Comparison of ENCODE assay signal across 21 cellular contexts in the genomic region with DNA sequence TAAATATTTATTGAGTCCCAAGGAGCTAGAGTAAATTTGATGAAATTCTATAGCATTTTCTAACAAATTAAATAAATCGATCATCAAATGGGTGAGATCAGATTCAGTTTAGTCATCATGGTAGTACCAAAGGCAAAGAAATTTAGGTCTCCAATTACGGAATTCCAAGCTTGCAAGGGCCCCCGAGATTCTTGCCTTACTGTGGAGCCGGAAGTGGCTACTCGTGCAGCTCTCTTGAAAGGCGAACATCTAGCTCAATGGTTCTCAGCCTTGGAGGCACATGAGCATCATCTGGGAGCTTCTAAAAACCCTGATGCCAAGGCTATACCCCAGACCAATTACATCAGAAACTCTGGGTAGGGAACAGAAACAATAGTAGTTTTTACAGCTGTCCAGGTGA.
"Had no signal": no experiment of that assay in that cellular context is flagged by ENCODE, and none has a peak within 500 bp of the region (broad histone marks: within the 10 kb centered on the region; RNA-seq: fewer than 3 reads in every experiment).

No MANE protein-coding gene starts in this region.

- H3K27ac ChIP-seq: heart left ventricle, neutrophil, psoas muscle, right lobe of liver, testis, tibial nerve, upper lobe of right lung, vagina had no signal

- H3K4me1 ChIP-seq: testis, upper lobe of right lung, vagina had no signal

- H3K36me3 ChIP-seq: heart left ventricle, neutrophil, right lobe of liver, tibial nerve, upper lobe of right lung, vagina had no signal

- ATAC-seq: esophagus mucosa; heart left ventricle; left lobe of liver; mucosa of descending colon; naive thymus-derived CD8-positive, alpha-beta T cell; psoas muscle; right lobe of liver; stimulated activated memory B cell treated with anti-CD40 and anti-IgM and Interleukin-4, amounts not matched to agents 10 μg/mL and 1 μg/mL and 100 μg/mL, for 72 hours; upper lobe of right lung had no signal

- DNase-seq: effector memory CD4-positive, alpha-beta T cell; heart left ventricle; hippocampal formation; kidney glomerular epithelial cell; mammary epithelial cell; mucosa of descending colon; naive thymus-derived CD8-positive, alpha-beta T cell; psoas muscle; retina; right lobe of liver; stimulated activated CD4-positive, alpha-beta T cell treated with anti-CD3 and anti-CD28 coated beads, Interleukin-15, amount 100 ng/mL, for 24 hours; stimulated activated CD4-positive, alpha-beta T cell treated with anti-CD3 and anti-CD28 coated beads, Interleukin-1b, Interleukin-23, amount 100 ng/mL, for 48 hours; stimulated activated CD4-positive, alpha-beta T cell treated with anti-CD3 and anti-CD28 coated beads, Interleukin-4, amount 100 ng/mL, for 24 hours; testis; upper lobe of right lung had no signal

- H3K4me3 ChIP-seq: heart left ventricle, mucosa of descending colon, psoas muscle, right lobe of liver, testis, tibial nerve, upper lobe of right lung, vagina had no signal

- H3K9me3 ChIP-seq: heart left ventricle, mucosa of descending colon, neutrophil, psoas muscle, right lobe of liver, testis, tibial nerve, upper lobe of right lung, vagina had no signal

- H3K27me3 ChIP-seq: heart left ventricle, neutrophil, right lobe of liver, testis, tibial nerve, upper lobe of right lung, vagina had no signal
